In genomic region chr7:125848157-125848556, GRCh38 we compare ENCODE assay signal across 31 cellular contexts.
"Had no signal": no experiment of that assay in that cellular context is flagged by ENCODE, and none has a peak within 500 bp of the region (broad histone marks: within the 10 kb centered on the region; RNA-seq: fewer than 3 reads in every experiment).

No MANE protein-coding gene starts in this region.

- ATAC-seq: activated CD8-positive, alpha-beta T cell treated with anti-CD3 and anti-CD28 coated beads for 36 hours; activated T-cell treated with anti-CD3 and anti-CD28 coated beads, Interleukin-2, amount 50 U/mL, for 72 hours; activated T-helper 17 cell treated with anti-CD3 and anti-CD28 coated beads, Interleukin-2, amount 50 U/mL, for 72 hours; body of pancreas had no signal

- H3K27me3 Mint-ChIP-seq: activated CD4-positive, alpha-beta T cell treated with anti-CD3 and anti-CD28 coated beads, Interleukin-2, amount 10 ng/mL, durations not matched to agents 24 days and 14 days; activated CD8-positive, alpha-beta T cell treated with anti-CD3 and anti-CD28 coated beads for 36 hours; activated naive CD4-positive, alpha-beta T cell treated with anti-CD3 and anti-CD28 coated beads, Interleukin-2, amount 50 U/mL, for 24 hours; activated T-helper 17 cell treated with anti-CD3 and anti-CD28 coated beads, Interleukin-2, amount 50 U/mL, for 72 hours had no signal

- H3K27me3 ChIP-seq: adrenal gland, body of pancreas, breast epithelium, MG63 had no signal

- H3K4me3 ChIP-seq: adrenal gland, body of pancreas, breast epithelium, MG63 had no signal

- H3K27ac Mint-ChIP-seq: activated CD4-positive, alpha-beta T cell treated with anti-CD3 and anti-CD28 coated beads, Interleukin-2, amount 10 ng/mL, durations not matched to agents 24 days and 14 days; activated CD8-positive, alpha-beta T cell treated with anti-CD3 and anti-CD28 coated beads for 36 hours; activated naive CD4-positive, alpha-beta T cell treated with anti-CD3 and anti-CD28 coated beads, Interleukin-2, amount 50 U/mL, for 24 hours; activated T-cell treated with anti-CD3 and anti-CD28 coated beads, Interleukin-2, amount 50 U/mL, for 72 hours; activated T-helper 17 cell treated with anti-CD3 and anti-CD28 coated beads, Interleukin-2, amount 50 U/mL, for 72 hours had no signal

- H3K36me3 Mint-ChIP-seq: activated naive CD4-positive, alpha-beta T cell treated with anti-CD3 and anti-CD28 coated beads, Interleukin-2, amount 50 U/mL, for 24 hours had no signal

- H3K9me3 ChIP-seq: adrenal gland, body of pancreas, MG63 had no signal

- H3K27ac ChIP-seq: adrenal gland, body of pancreas, breast epithelium, WERI-Rb-1 had no signal

- H3K4me1 Mint-ChIP-seq: activated CD4-positive, alpha-beta T cell treated with anti-CD3 and anti-CD28 coated beads, Interleukin-2, amount 10 ng/mL, durations not matched to agents 24 days and 14 days; activated naive CD4-positive, alpha-beta T cell treated with anti-CD3 and anti-CD28 coated beads, Interleukin-2, amount 50 U/mL, for 24 hours; activated T-helper 17 cell treated with anti-CD3 and anti-CD28 coated beads, Interleukin-2, amount 50 U/mL, for 72 hours had no signal

- H3K4me3 Mint-ChIP-seq: activated CD4-positive, alpha-beta T cell treated with anti-CD3 and anti-CD28 coated beads, Interleukin-2, amount 10 ng/mL, durations not matched to agents 24 days and 14 days; activated CD8-positive, alpha-beta T cell treated with anti-CD3 and anti-CD28 coated beads for 36 hours; activated naive CD4-positive, alpha-beta T cell treated with anti-CD3 and anti-CD28 coated beads, Interleukin-2, amount 50 U/mL, for 24 hours; activated T-cell treated with anti-CD3 and anti-CD28 coated beads, Interleukin-2, amount 50 U/mL, for 72 hours; activated T-helper 17 cell treated with anti-CD3 and anti-CD28 coated beads, Interleukin-2, amount 50 U/mL, for 72 hours had no signal

- DNase-seq: activated CD4-positive, alpha-beta T cell treated with anti-CD3 and anti-CD28 coated beads, Interleukin-2, amount 10 ng/mL, durations not matched to agents 24 days and 14 days; activated CD4-positive, alpha-beta T cell treated with anti-CD3 and anti-CD28 coated beads, Interleukin-2, amount 50 U/mL, for 4 hours; activated CD8-positive, alpha-beta T cell treated with anti-CD3 and anti-CD28 coated beads for 36 hours; activated effector memory CD4-positive, alpha-beta T cell treated with anti-CD3 and anti-CD28 coated beads, Interleukin-2, amount 50 U/mL, for 16 hours; activated naive CD4-positive, alpha-beta T cell; activated T-cell treated with anti-CD3 and anti-CD28 coated beads, Interleukin-2, amount 50 U/mL, for 1 hour; activated T-cell treated with anti-CD3 and anti-CD28 coated beads, Interleukin-2, amount 50 U/mL, for 72 hours; adrenal gland; body of pancreas; Kasumi-1; KG1; MG63; NCI-H1048; NCI-H1105 treated with DMSO at 0.1 percent for 48 hours; NCI-H1436; NCI-H1694; NCI-H1930; NCI-H2081 treated with DMSO at 0.1 percent for 48 hours; NCI-H226; NCI-H446 treated with DMSO at 0.1 percent for 48 hours; NCI-H524; NK-92 treated with Interleukin-12 subunit alpha and Interleukin-12 subunit beta, amount 100 ng/mL, for 24 hours; Right ventricle myocardium superior; SW 1271; T-helper 1 cell; T-helper 2 cell; T-helper 9 cell; WERI-Rb-1 had no signal

- H3K36me3 ChIP-seq: adrenal gland, breast epithelium, MG63, WERI-Rb-1 had no signal

- H3K4me1 ChIP-seq: adrenal gland, body of pancreas, breast epithelium had no signal
